ENCODE assay signal across 10 cellular contexts in genomic region chrX:153646620-153647373, GRCh38. TPM values are rescaled to one million over a fixed set of nuclear protein-coding genes. Genes with fewer than 3 reads are reported as not detected.
A peak's percentile ranks its signal among the peaks of the same experiment; 100 is the strongest.
DNase-seq lines count a peak whose midpoint lies in the region; ATAC-seq and TF ChIP-seq lines count a peak whose summit lies in the region.
"Had no signal": no experiment of that assay in that cellular context is flagged by ENCODE, and none has a peak within 500 bp of the region (broad histone marks: within the 10 kb centered on the region; RNA-seq: fewer than 3 reads in every experiment).

Gene DUSP9 (plus strand): TSS chrX:153647203. CDS start chrX:153647954, 751 bp downstream.

- 30 to 42% (median 39%) methylated on average over 26 to 53 of the region's 53 CpGs for WGBS in ovary, 3 donors

- DNase-seq in DMS 273 (lab: John Stamatoyannopoulos, UW; ENCODE audit: unreplicated experiment), result peak; percentile 79
- no peak for DNase-seq in DMS 273 treated with DMSO at 0.1 percent for 48 hours (lab: John Stamatoyannopoulos, UW)
- DNase-seq in NCI-H1048 (lab: John Stamatoyannopoulos, UW), result peak; percentile 35
- no peak for DNase-seq in effector memory CD8-positive, alpha-beta T cell
- peak; percentile 18 to 60 (median 44) for DNase-seq in ovary
- DNase-seq in KG1 (lab: John Stamatoyannopoulos, UW), result no peak
- DNase-seq in NCI-H128 (lab: John Stamatoyannopoulos, UW; ENCODE audit: unreplicated experiment), result no peak

- H3K36me3 ChIP-seq in ovary, result no peaks in the 10 kb centered on the region

- ATAC-seq in effector memory CD8-positive, alpha-beta T cell (replicated peaks), result peak; percentile 50
- ATAC-seq in HG03095 (IDR thresholded peaks at IDR 0.05; ENCODE audit: unreplicated experiment), result no peak

- H3K9me3 Mint-ChIP-seq in effector memory CD8-positive, alpha-beta T cell, result no peaks in the 10 kb centered on the region

- no peak for TF ChIP-seq EP300 in ovary (IDR thresholded peaks at IDR 0.05)

- peaks cover 4 to 5% of the 10 kb centered on the region in 2 donors for H3K4me1 Mint-ChIP-seq in effector memory CD8-positive, alpha-beta T cell (ENCODE audit: low read depth in 2 of 2)

- intact Hi-C loops in ovary (cut with DNase I), result no loop called here

- H3K4me3 ChIP-seq in ovary, result no peak within 1 kb of the TSS

- H3K4me1 ChIP-seq in ovary (ENCODE audit: insufficient read depth), result no peaks in the 10 kb centered on the region

- H3K27ac ChIP-seq in ovary, result no peak within 1 kb of the TSS
- H3K27ac ChIP-seq: 22Rv1 had no signal

- H3K27me3 Mint-ChIP-seq in effector memory CD8-positive, alpha-beta T cell, result peaks cover 9 to 36% of the 10 kb centered on the region in 2 donors

- no peaks in the 10 kb centered on the region for H3K36me3 Mint-ChIP-seq in effector memory CD8-positive, alpha-beta T cell (ENCODE audit: insufficient read depth)

- H3K4me3 Mint-ChIP-seq in effector memory CD8-positive, alpha-beta T cell, result peak within 1 kb of the TSS; percentile 18 to 27

- H3K27me3 ChIP-seq in ovary, result no peaks in the 10 kb centered on the region

- H3K27ac Mint-ChIP-seq in effector memory CD8-positive, alpha-beta T cell, result no peak within 1 kb of the TSS

- TF ChIP-seq POLR2A in ovary (IDR thresholded peaks at IDR 0.05), result no peak

- TF ChIP-seq CTCF in ovary (IDR thresholded peaks at IDR 0.05), result no peak

- no peaks in the 10 kb centered on the region for H3K9me3 ChIP-seq in ovary

RNA-seq across cellular contexts. Expression of gene DUSP9, which starts in this region (rescaled TPM):
- total RNA-seq in ovary, result 1 to 10 TPM in 3 of 7 donors, under 1 TPM in 4; 0.12 to 3.7 (median 0.74) TPM
- under 1 TPM in 1 of 2 donors, not detected in 1; 0.28 TPM for polyA plus RNA-seq in ovary
- total RNA-seq: mononuclear cell had no signal

Comparison
In these comparisons a context has a peak if more than half of its experiments do, and no peak if none do; other contexts are left out.
1. DNase-seq: peak in DMS 273 (single experiment), NCI-H1048 (single experiment) and ovary (5 of 5); none in DMS 273 treated with DMSO at 0.1 percent for 48 hours (single experiment), effector memory CD8-positive, alpha-beta T cell (0 of 3), KG1 (single experiment) and NCI-H128 (single experiment).